ENCODE assay signal across 8 cellular contexts in the genomic region with DNA sequence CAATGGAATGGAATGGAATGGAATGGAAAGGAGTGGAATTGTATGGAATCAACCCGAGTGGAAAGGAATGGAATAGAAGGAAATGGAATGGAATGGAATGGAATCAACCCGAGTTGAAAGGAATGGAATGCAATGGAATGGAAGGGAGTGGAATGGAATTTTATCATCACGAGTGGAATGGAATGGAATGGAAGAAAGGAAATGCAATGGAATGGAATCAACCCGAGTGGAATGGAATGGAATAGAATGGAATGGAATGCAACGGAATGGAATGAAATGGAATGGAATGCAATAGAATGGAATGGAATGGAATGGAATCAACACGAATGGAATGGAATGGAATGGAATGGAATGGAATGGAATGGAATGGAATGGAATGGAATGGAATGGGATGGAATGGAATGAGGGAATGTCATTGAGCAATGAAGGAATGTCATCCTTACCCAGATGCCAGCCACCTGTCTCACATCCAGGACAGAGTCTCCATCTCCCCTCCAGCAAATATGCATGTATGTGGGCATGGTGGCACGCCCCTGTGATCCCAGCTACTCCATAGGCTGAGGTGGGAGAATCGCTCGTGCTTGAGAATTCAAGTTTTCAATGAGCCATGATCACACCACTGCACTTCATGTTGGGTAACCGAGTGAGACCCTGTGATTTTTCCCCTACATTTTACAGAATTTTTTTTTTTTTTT.
A peak's percentile ranks its signal among the peaks of the same experiment; 100 is the strongest.
DNase-seq lines count a peak whose midpoint lies in the region; ATAC-seq and TF ChIP-seq lines count a peak whose summit lies in the region.
"Not testable (repeated sequence)": the region's sequence is repeated elsewhere in the genome, so short reads cannot be mapped to it uniquely, and the experiment has no call there.

No MANE protein-coding gene starts in this region.

- not testable (repeated sequence) for TF ChIP-seq CTCF in activated B cell treated with CpG ODN at 0.5 μM for 24 hours (IDR thresholded peaks at IDR 0.05); foreskin keratinocyte (conservative IDR thresholded peaks at IDR 0.05); thoracic aorta (IDR thresholded peaks at IDR 0.05)

- H3K9me3 Mint-ChIP-seq in activated B cell treated with CpG ODN at 0.5 μM for 24 hours: peaks cover 26% of the 10 kb centered on the region
- peaks cover 21% of the 10 kb centered on the region for H3K9me3 Mint-ChIP-seq in natural killer cell treated with Interleukin-12 subunit alpha and Interleukin-12 subunit beta and Interleukin-15 and Interleukin-18, amount 100 ng/mL, for 72 hours

- H3K27ac ChIP-seq in foreskin keratinocyte, thoracic aorta: not testable (repeated sequence)

- peak overlapping the region; percentile 4 for H3K4me3 Mint-ChIP-seq in activated B cell treated with CpG ODN at 0.5 μM for 24 hours
- not testable (repeated sequence) for H3K4me3 Mint-ChIP-seq in natural killer cell treated with Interleukin-12 subunit alpha and Interleukin-12 subunit beta and Interleukin-15 and Interleukin-18, amount 100 ng/mL, for 72 hours

- CTCF ChIA-PET in activated B cell treated with CpG ODN at 0.5 μM for 24 hours (lab: Charles Lee): not testable (repeated sequence)

- not testable (repeated sequence) for H3K27ac Mint-ChIP-seq in activated B cell treated with CpG ODN at 0.5 μM for 24 hours; natural killer cell treated with Interleukin-12 subunit alpha and Interleukin-12 subunit beta and Interleukin-15 and Interleukin-18, amount 100 ng/mL, for 72 hours

- DNase-seq in activated B cell treated with CpG ODN at 0.5 μM for 24 hours; foreskin keratinocyte; left colon; natural killer cell treated with Interleukin-12 subunit alpha and Interleukin-12 subunit beta and Interleukin-15 and Interleukin-18, amount 100 ng/mL, for 72 hours (ENCODE audit: low spot score); thoracic aorta (ENCODE audit: low spot score): not testable (repeated sequence)

- H3K9me3 ChIP-seq in thoracic aorta: not testable (repeated sequence)

- not testable (repeated sequence) for H3K27me3 ChIP-seq in foreskin keratinocyte; thoracic aorta (replicated peaks; ENCODE audit: insufficient read depth)

- intact Hi-C loops in activated B cell treated with CpG ODN at 0.5 μM for 24 hours (cut with micrococcal nuclease): loop anchor here (10.0 kb wide), 1 partner anchor 1006 kb away; no protein-coding TSS in a partner anchor
- intact Hi-C loops in left colon (cut with DNase I, micrococcal nuclease): not testable (repeated sequence)

- H3K4me3 ChIP-seq in thoracic aorta: not testable (repeated sequence)

- ATAC-seq in GM18502 (IDR thresholded peaks at IDR 0.05; ENCODE audit: poor library complexity, unreplicated experiment): peak; percentile 44
- ATAC-seq in GM19455 (IDR thresholded peaks at IDR 0.05; ENCODE audit: unreplicated experiment): peak; percentile 41
- peak; percentile 35 for ATAC-seq in HG03045 (IDR thresholded peaks at IDR 0.05; ENCODE audit: unreplicated experiment)
- ATAC-seq in activated B cell treated with CpG ODN at 0.5 μM for 24 hours (ENCODE audit: low read depth): peak; percentile 6
- peak; percentile 54 for ATAC-seq in foreskin keratinocyte
- ATAC-seq in left colon: peak; percentile 52
- ATAC-seq in natural killer cell treated with Interleukin-12 subunit alpha and Interleukin-12 subunit beta and Interleukin-15 and Interleukin-18, amount 100 ng/mL, for 72 hours: peak; percentile 47 to 56
- ATAC-seq in thoracic aorta (ENCODE audit: insufficient number of reproducible peaks, low FRiP score, low read depth): peak; percentile 70

- H3K36me3 ChIP-seq in thoracic aorta: not testable (repeated sequence)

- POLR2A ChIA-PET in activated B cell treated with CpG ODN at 0.5 μM for 24 hours (lab: Charles Lee): not testable (repeated sequence)

- not testable (repeated sequence) for H3K4me1 ChIP-seq in foreskin keratinocyte; thoracic aorta (ENCODE audit: control insufficient read depth in 1 of 2, low read depth in 2 of 2)

- H3K27me3 Mint-ChIP-seq in activated B cell treated with CpG ODN at 0.5 μM for 24 hours: not testable (repeated sequence)
- H3K27me3 Mint-ChIP-seq in natural killer cell treated with Interleukin-12 subunit alpha and Interleukin-12 subunit beta and Interleukin-15 and Interleukin-18, amount 100 ng/mL, for 72 hours: peaks cover 0 to 11% of the 10 kb centered on the region in 2 donors

- not testable (repeated sequence) for H3K36me3 Mint-ChIP-seq in activated B cell treated with CpG ODN at 0.5 μM for 24 hours (ENCODE audit: low read depth)
- H3K36me3 Mint-ChIP-seq in natural killer cell treated with Interleukin-12 subunit alpha and Interleukin-12 subunit beta and Interleukin-15 and Interleukin-18, amount 100 ng/mL, for 72 hours: peaks cover 10% of the 10 kb centered on the region

- H3K4me1 Mint-ChIP-seq in activated B cell treated with CpG ODN at 0.5 μM for 24 hours: peaks cover 29% of the 10 kb centered on the region
- H3K4me1 Mint-ChIP-seq in natural killer cell treated with Interleukin-12 subunit alpha and Interleukin-12 subunit beta and Interleukin-15 and Interleukin-18, amount 100 ng/mL, for 72 hours (ENCODE audit: low read depth in 2 of 2): peaks cover 9 to 31% of the 10 kb centered on the region in 2 donors

Comparison
In these comparisons a context has a peak if more than half of its experiments do, and no peak if none do; other contexts are left out.
1. ATAC-seq: peak in every context shown above with its lines; median percentile 70 in thoracic aorta; 54 in foreskin keratinocyte; 52 in left colon; 52 in natural killer cell treated with Interleukin-12 subunit alpha and Interleukin-12 subunit beta and Interleukin-15 and Interleukin-18, amount 100 ng/mL, for 72 hours; 44 in GM18502; 41 in GM19455; 35 in HG03045; 6 in activated B cell treated with CpG ODN at 0.5 μM for 24 hours.